In genomic region chr19:5989388-5990074, GRCh38 we compare ENCODE assay signal across 30 cellular contexts. TPM values are rescaled to one million over a fixed set of nuclear protein-coding genes. Genes with fewer than 3 reads are reported as not detected.
DNase-seq lines count a peak whose midpoint lies in the region; ATAC-seq and TF ChIP-seq lines count a peak whose summit lies in the region.
"Had no signal": no experiment of that assay in that cellular context is flagged by ENCODE, and none has a peak within 500 bp of the region (broad histone marks: within the 10 kb centered on the region; RNA-seq: fewer than 3 reads in every experiment).

No MANE protein-coding gene starts in this region.

- H3K27ac ChIP-seq in mammary epithelial cell (ENCODE audit: insufficient read depth, low read depth, low read length): no peak overlapping the region
- no peak overlapping the region for H3K27ac ChIP-seq in mesendoderm (ENCODE audit: low read depth, low read length)
- H3K27ac ChIP-seq: esophagus squamous epithelium, heart left ventricle had no signal

- H3K4me2 ChIP-seq in mammary epithelial cell (ENCODE audit: insufficient read depth, low read depth, low read length) (no peak overlapping the region), mesendoderm (ENCODE audit: low read length) (no peak overlapping the region)

- H3K36me3 Mint-ChIP-seq in MCF 10A (ENCODE audit: insufficient read depth, unreplicated experiment) (no peaks in the 10 kb centered on the region), T-helper 17 cell (ENCODE audit: low read depth) (peaks cover 2% of the 10 kb centered on the region)
- H3K36me3 Mint-ChIP-seq: activated CD4-positive, alpha-beta memory T cell treated with anti-CD3 and anti-CD28 coated beads for 36 hours; activated naive CD4-positive, alpha-beta T cell treated with anti-CD3 and anti-CD28 coated beads, Interleukin-2, amount 10 ng/mL, durations not matched to agents 7 days and 5 days; naive thymus-derived CD4-positive, alpha-beta T cell; stimulated activated effector memory CD8-positive, alpha-beta T cell treated with anti-CD3 and anti-CD28 coated beads, Interleukin-12 subunit alpha, Interleukin-12 subunit beta, amount 100 ng/mL, for 72 hours; type B pancreatic cell had no signal

- H3K4me1 Mint-ChIP-seq in MCF 10A (ENCODE audit: insufficient read depth, unreplicated experiment) (peaks cover 14% of the 10 kb centered on the region), T-helper 17 cell (peaks cover 14% of the 10 kb centered on the region)

- H3K9me3 Mint-ChIP-seq in MCF 10A (ENCODE audit: unreplicated experiment): no peaks in the 10 kb centered on the region
- H3K9me3 Mint-ChIP-seq: activated CD4-positive, alpha-beta memory T cell treated with anti-CD3 and anti-CD28 coated beads for 36 hours; activated naive CD4-positive, alpha-beta T cell treated with anti-CD3 and anti-CD28 coated beads, Interleukin-2, amount 10 ng/mL, durations not matched to agents 7 days and 5 days; CD8-positive, alpha-beta T cell; naive thymus-derived CD4-positive, alpha-beta T cell; stimulated activated effector memory CD8-positive, alpha-beta T cell treated with anti-CD3 and anti-CD28 coated beads, Interleukin-12 subunit alpha, Interleukin-12 subunit beta, amount 100 ng/mL, for 72 hours; T-helper 1 cell treated with Interleukin-12 subunit alpha and Interleukin-12 subunit beta and Interleukin-4 antibody, amounts not matched to agents 30 μg/mL and 1 μg/mL, for 36 hours; type B pancreatic cell had no signal

- dilution Hi-C loops in mammary epithelial cell (cut with HindIII; ENCODE audit: low sequenced_read_pairs): no loop called here

- no peak overlapping the region for H3K56ac ChIP-seq in mesendoderm (ENCODE audit: low read length)

- H3K9ac ChIP-seq in mammary epithelial cell (ENCODE audit: insufficient read depth, low read length) (no peak overlapping the region), mesendoderm (ENCODE audit: low read length) (no peak overlapping the region)

- ATAC-seq in T-helper 17 cell (no peak), SK-N-SH treated with all-trans-retinoic acid at 6 μM for 48 hours (no peak)
- no peak for ATAC-seq in stimulated activated naive CD8-positive, alpha-beta T cell treated with anti-CD3 and anti-CD28 coated beads, Interleukin-15, Interleukin-2, amounts not matched to agents 100 U/mL and 50 U/mL, for 24 hours
- ATAC-seq: left ventricle myocardium superior; naive thymus-derived CD4-positive, alpha-beta T cell; stimulated activated effector memory CD8-positive, alpha-beta T cell treated with anti-CD3 and anti-CD28 coated beads, Interleukin-12 subunit alpha, Interleukin-12 subunit beta, amount 100 ng/mL, for 72 hours had no signal

- no peak overlapping the region for H2BK5ac ChIP-seq in mesendoderm (ENCODE audit: low read length)

- no peak overlapping the region for H4K8ac ChIP-seq in mesendoderm (ENCODE audit: low read depth, low read length)

- in situ Hi-C loops in mammary epithelial cell (cut with MboI; ENCODE audit: low sequenced_read_pairs in 2 of 2): no loop called here
- in situ Hi-C loops in KBM-7 (cut with MboI; ENCODE audit: low pct_unique_long_range_greater_than_20kb, low sequenced_read_pairs): no loop called here

- no peaks in the 10 kb centered on the region for H4K20me1 ChIP-seq in mammary epithelial cell (ENCODE audit: insufficient read depth, low read length)

- no peak overlapping the region for H3K27ac Mint-ChIP-seq in MCF 10A (ENCODE audit: low read depth, unreplicated experiment)
- H3K27ac Mint-ChIP-seq in T-helper 17 cell: peak overlapping the region; percentile 27
- H3K27ac Mint-ChIP-seq: activated CD4-positive, alpha-beta memory T cell treated with anti-CD3 and anti-CD28 coated beads for 36 hours; activated naive CD4-positive, alpha-beta T cell treated with anti-CD3 and anti-CD28 coated beads, Interleukin-2, amount 10 ng/mL, durations not matched to agents 7 days and 5 days; CD8-positive, alpha-beta T cell had no signal

- H2AK5ac ChIP-seq in mesendoderm (ENCODE audit: low read length): no peak overlapping the region

- H3K4me3 Mint-ChIP-seq in MCF 10A (ENCODE audit: unreplicated experiment) (no peak overlapping the region), T-helper 17 cell (no peak overlapping the region)
- H3K4me3 Mint-ChIP-seq: activated CD4-positive, alpha-beta memory T cell treated with anti-CD3 and anti-CD28 coated beads for 36 hours; activated naive CD4-positive, alpha-beta T cell treated with anti-CD3 and anti-CD28 coated beads, Interleukin-2, amount 10 ng/mL, durations not matched to agents 7 days and 5 days; CD8-positive, alpha-beta T cell; stimulated activated effector memory CD8-positive, alpha-beta T cell treated with anti-CD3 and anti-CD28 coated beads, Interleukin-12 subunit alpha, Interleukin-12 subunit beta, amount 100 ng/mL, for 72 hours; T-helper 1 cell treated with Interleukin-12 subunit alpha and Interleukin-12 subunit beta and Interleukin-4 antibody, amounts not matched to agents 30 μg/mL and 1 μg/mL, for 36 hours; type B pancreatic cell had no signal

- no peak for DNase-seq in mammary epithelial cell
- no peak for DNase-seq in MCF 10A (ENCODE audit: unreplicated experiment)
- no peak for DNase-seq in T-helper 17 cell
- no peak for DNase-seq in mesendoderm
- DNase-seq in stimulated activated naive CD8-positive, alpha-beta T cell treated with anti-CD3 and anti-CD28 coated beads, Interleukin-15, Interleukin-2, amounts not matched to agents 100 U/mL and 50 U/mL, for 24 hours: no peak
- DNase-seq in epidermal melanocyte (ENCODE audit: insufficient read length, low spot score): no peak
- DNase-seq in KBM-7: no peak
- DNase-seq: 8988T; activated CD4-positive, alpha-beta memory T cell treated with anti-CD3 and anti-CD28 coated beads for 36 hours; activated CD4-positive, alpha-beta T cell treated with anti-CD3 and anti-CD28 coated beads for 1 hour; activated CD8-positive, alpha-beta memory T cell treated with anti-CD3 and anti-CD28 coated beads, Interleukin-2, amount 50 U/mL, for 4 hours; activated naive CD4-positive, alpha-beta T cell treated with anti-CD3 and anti-CD28 coated beads, Interleukin-2, amount 10 ng/mL, durations not matched to agents 7 days and 5 days; CD8-positive, alpha-beta T cell; dorsolateral prefrontal cortex; esophagus squamous epithelium; foreskin melanocyte; HCEC 1CT; heart left ventricle; kidney; left ventricle myocardium superior; midbrain; naive thymus-derived CD4-positive, alpha-beta T cell; NCI-H1436 treated with DMSO at 0.1 percent for 48 hours; NCI-H2081 treated with DMSO at 0.1 percent for 48 hours; stimulated activated CD4-positive, alpha-beta T cell treated with anti-CD3 and anti-CD28 coated beads, Interleukin-15, amount 100 ng/mL, for 24 hours had no signal

- H3K36me3 ChIP-seq in mammary epithelial cell (ENCODE audit: insufficient read depth, low read length): no peaks in the 10 kb centered on the region
- no peaks in the 10 kb centered on the region for H3K36me3 ChIP-seq in mesendoderm (ENCODE audit: control insufficient read depth, insufficient read depth, low read length)
- H3K36me3 ChIP-seq: breast epithelium had no signal

- H2AFZ ChIP-seq in mammary epithelial cell (ENCODE audit: low read depth, low read length): peak overlapping the region; percentile 86

- no peak overlapping the region for H3K4ac ChIP-seq in mesendoderm (ENCODE audit: low read depth, low read length)

- H2BK120ac ChIP-seq in mesendoderm (ENCODE audit: low read depth, low read length): no peak overlapping the region

- H2BK15ac ChIP-seq in mesendoderm (replicated peaks; ENCODE audit: low read depth): no peak overlapping the region

- no peaks in the 10 kb centered on the region for H3K27me3 ChIP-seq in mammary epithelial cell (ENCODE audit: insufficient read depth, low read length)
- H3K27me3 ChIP-seq in mesendoderm (ENCODE audit: insufficient read depth, low read length, poor library complexity): no peaks in the 10 kb centered on the region
- H3K27me3 ChIP-seq: breast epithelium, dorsolateral prefrontal cortex, esophagus squamous epithelium, heart left ventricle had no signal

- H3K27me3 Mint-ChIP-seq in MCF 10A (ENCODE audit: insufficient read depth, unreplicated experiment) (no peaks in the 10 kb centered on the region), T-helper 17 cell (no peaks in the 10 kb centered on the region)
- H3K27me3 Mint-ChIP-seq: activated CD4-positive, alpha-beta memory T cell treated with anti-CD3 and anti-CD28 coated beads for 36 hours; naive thymus-derived CD4-positive, alpha-beta T cell; type B pancreatic cell had no signal

- H3K4me1 ChIP-seq in mammary epithelial cell (ENCODE audit: insufficient read depth, low read length) (peaks cover 15% of the 10 kb centered on the region), mesendoderm (ENCODE audit: control insufficient read depth, low read depth, low read length) (no peaks in the 10 kb centered on the region)

- H3K23ac ChIP-seq in mesendoderm (ENCODE audit: low read length): no peak overlapping the region

- H3K9me3 ChIP-seq in mammary epithelial cell (replicated peaks; ENCODE audit: insufficient read depth, low read length) (no peaks in the 10 kb centered on the region), T-helper 17 cell (ENCODE audit: control insufficient read depth, low read length, poor library complexity, severe bottlenecking) (no peaks in the 10 kb centered on the region)
- H3K9me3 ChIP-seq: breast epithelium, esophagus squamous epithelium, heart left ventricle had no signal

- H3K79me2 ChIP-seq in mammary epithelial cell (ENCODE audit: insufficient read depth, low read length) (no peaks in the 10 kb centered on the region), mesendoderm (ENCODE audit: control insufficient read depth, insufficient read depth, low read length) (no peaks in the 10 kb centered on the region)

- intact Hi-C loops in mammary epithelial cell (cut with micrococcal nuclease): loop anchor here (5.0 kb wide), 1 partner anchor 123 kb away; the partner anchor contains the start of gene RFX2
- intact Hi-C loops in MCF 10A (cut with micrococcal nuclease): loop anchor here (5.0 to 10.0 kb wide), 2 partner anchors 185 to 643 kb away; partner anchors contain the start of gene NRTN

- POLR2A ChIA-PET in MCF 10A (lab: Yijun Ruan, JAX): interaction anchor here (2.1 kb wide), 1 partner anchor 10 kb away, joined by 7 read pairs; no protein-coding TSS in a partner anchor

- 84% methylated on average over 8 of the region's 8 CpGs for WGBS in mammary epithelial cell (ENCODE audit: low coverage, missing lambda C conversion rate)
- WGBS in mesendoderm (ENCODE audit: extremely low coverage, insufficient coverage, low lambda C conversion rate): no CpG with 5 or more reads among the region's 8 CpGs

- CTCF ChIA-PET in mammary epithelial cell (lab: Charles Lee; ENCODE audit: low non-redundant PET): interaction anchor here (0.6 to 1.1 kb wide), 3 partner anchors 11 to 229 kb away, joined by 3 to 7 read pairs (median 4); no protein-coding TSS in a partner anchor
- CTCF ChIA-PET in MCF 10A (lab: Yijun Ruan, JAX): interaction anchor here (0.6 to 5.3 kb wide), 8 partner anchors 10 to 884 kb away, joined by 3 to 28 read pairs (median 3); partner anchors contain the start of gene RANBP3

- H3K4me3 ChIP-seq in mammary epithelial cell (replicated peaks in 1 of 3; ENCODE audit: insufficient read depth in 1 of 3, low read depth in 2 of 3, low read length in 3 of 3) (no peak overlapping the region), mesendoderm (ENCODE audit: low read length) (no peak overlapping the region)
- H3K4me3 ChIP-seq: heart left ventricle had no signal

- H3K79me1 ChIP-seq in mesendoderm (ENCODE audit: low read length): no peaks in the 10 kb centered on the region

- no TSS peak for BruUV-seq in mammary epithelial cell (replicated peaks; lab: Mats Ljungman, UMichigan)
- no TSS peak for BruUV-seq in MCF 10A (replicated peaks; lab: Mats Ljungman, UMichigan)

- TF ChIP-seq CTCF in mammary epithelial cell (conservative IDR thresholded peaks at IDR 0.05 in 1 of 2, IDR thresholded peaks at IDR 0.05 in 1 of 2; ENCODE audit: extremely low read depth in 1 of 2, insufficient read depth in 1 of 2, low read depth in 1 of 2, low read length in 2 of 2) (no peak), MCF 10A (IDR thresholded peaks at IDR 0.05; ENCODE audit: unreplicated experiment) (no peak)

- peak overlapping the region; percentile 5 for H4K5ac ChIP-seq in mesendoderm (ENCODE audit: low read length)

- H3K18ac ChIP-seq in mesendoderm (ENCODE audit: low read length): no peak overlapping the region

RNA-seq across cellular contexts. Expression of gene RANBP3, which starts 11.6 kb away (rescaled TPM):
- total RNA-seq in mammary epithelial cell (10 to 100 TPM; 41.0 to 73.9 TPM), MCF 10A (2022) (57.9 and 59.5 TPM in 2 replicates), T-helper 17 cell (10 to 100 TPM; 76.8 to 86.9 TPM)
- 62.7 TPM for polyA plus RNA-seq in mammary epithelial cell
- polyA minus RNA-seq in mammary epithelial cell: 116 TPM
- 109 TPM for polyA plus RNA-seq in mesendoderm (2013, experiment 1 of 2)
- polyA plus RNA-seq in mesendoderm (2013, experiment 2 of 2): 113 TPM
